In the genomic region with DNA sequence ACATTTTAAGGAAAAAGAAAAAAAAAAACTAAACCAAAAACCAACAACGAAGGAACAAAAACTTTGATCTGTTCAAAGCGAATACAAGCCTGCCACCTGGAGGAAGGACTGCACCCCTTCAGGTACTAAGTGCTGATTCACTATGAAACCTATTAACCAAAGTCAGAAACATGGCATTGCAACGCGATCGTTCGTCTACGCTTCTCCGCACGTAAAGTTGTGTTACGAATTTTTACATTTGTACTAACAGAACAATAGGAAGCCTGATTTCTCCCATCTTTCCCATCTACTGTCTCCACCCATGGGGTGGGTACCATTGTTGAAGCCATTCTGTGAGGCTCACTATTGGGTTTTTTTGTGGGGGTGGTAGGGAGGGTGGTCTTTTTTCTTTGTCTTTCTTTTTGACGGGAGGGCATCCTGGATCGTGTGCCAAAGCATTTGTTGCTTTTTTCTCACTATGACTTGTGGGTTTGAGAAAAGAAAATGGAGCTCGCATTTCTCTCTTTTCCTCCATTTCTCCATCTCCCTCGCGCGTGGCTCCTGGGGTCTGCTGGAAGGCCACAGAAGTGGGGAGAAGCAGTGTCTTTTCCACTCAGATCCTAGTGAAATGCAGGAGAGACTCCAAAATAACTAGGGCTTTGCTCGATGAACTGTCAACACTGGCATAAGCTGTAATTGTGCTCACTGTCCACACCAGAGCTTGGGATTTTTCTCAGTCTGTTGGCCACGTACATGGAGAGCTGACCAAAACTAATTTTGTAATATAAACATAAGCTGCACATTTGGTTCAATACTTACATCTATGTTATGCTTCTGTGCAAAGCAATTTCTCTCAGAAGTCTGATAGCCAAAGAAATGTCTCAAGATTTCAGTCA, we compare ENCODE assay signal across 9 cellular contexts.
DNase-seq lines count a peak whose midpoint lies in the region; ATAC-seq and TF ChIP-seq lines count a peak whose summit lies in the region.
"Had no signal": no experiment of that assay in that cellular context is flagged by ENCODE, and none has a peak within 500 bp of the region (broad histone marks: within the 10 kb centered on the region; RNA-seq: fewer than 3 reads in every experiment).

No MANE protein-coding gene starts in this region.

- peak; percentile 76 for DNase-seq in AG20443 (ENCODE audit: low spot score)
- peak; percentile 62 for DNase-seq in NCI-H1105 treated with DMSO at 0.1 percent for 48 hours (lab: John Stamatoyannopoulos, UW)
- DNase-seq in esophagus squamous epithelium (lab: John Stamatoyannopoulos, UW) = no peak
- DNase-seq in nephron progenitor cell = peak; percentile 55

- no peak for TF ChIP-seq POLR2A in esophagus squamous epithelium (IDR thresholded peaks at IDR 0.05)

- H3K36me3 Mint-ChIP-seq in nephron progenitor cell (ENCODE audit: low read depth) = no peaks in the 10 kb centered on the region

- intact Hi-C loops in esophagus squamous epithelium (cut with DNase I) = loop anchor here (10.0 kb wide), 2 partner anchors 530 to 670 kb away; no protein-coding TSS in a partner anchor

- H3K4me3 ChIP-seq in WI38 (ENCODE audit: low read depth, low read length) (no peak overlapping the region), esophagus squamous epithelium (no peak overlapping the region)

- peak overlapping the region; percentile 49 for H3K4me3 Mint-ChIP-seq in nephron progenitor cell
- H3K4me3 Mint-ChIP-seq: stimulated activated naive CD8-positive, alpha-beta T cell treated with anti-CD3 and anti-CD28 coated beads, Interleukin-15, Interleukin-2, amounts not matched to agents 100 ng/mL and 50 ng/mL, for 24 hours had no signal

- peak; percentile 78 for TF ChIP-seq CTCF in GM12873 (IDR thresholded peaks at IDR 0.05; ENCODE audit: insufficient read depth, low read depth, low read length, missing control alignments)
- peak; percentile 51 for TF ChIP-seq CTCF in WI38 (IDR thresholded peaks at IDR 0.05; ENCODE audit: low read depth, low read length)
- TF ChIP-seq CTCF in esophagus squamous epithelium (IDR thresholded peaks at IDR 0.05) = peak; percentile 27 to 76 (median 65)
- peak; percentile 89 for TF ChIP-seq CTCF in nephron progenitor cell (IDR thresholded peaks at IDR 0.05)

- peaks cover 6% of the 10 kb centered on the region for H3K27me3 Mint-ChIP-seq in nephron progenitor cell (ENCODE audit: low read depth, poor library complexity)

- H3K36me3 ChIP-seq in esophagus squamous epithelium = no peaks in the 10 kb centered on the region

- no peaks in the 10 kb centered on the region for H3K9me3 Mint-ChIP-seq in nephron progenitor cell
- H3K9me3 Mint-ChIP-seq: stimulated activated naive CD8-positive, alpha-beta T cell treated with anti-CD3 and anti-CD28 coated beads, Interleukin-15, Interleukin-2, amounts not matched to agents 100 ng/mL and 50 ng/mL, for 24 hours had no signal

- H3K9me3 ChIP-seq in esophagus squamous epithelium = no peaks in the 10 kb centered on the region

- no peak overlapping the region for H3K27ac Mint-ChIP-seq in nephron progenitor cell
- H3K27ac Mint-ChIP-seq: stimulated activated naive CD8-positive, alpha-beta T cell treated with anti-CD3 and anti-CD28 coated beads, Interleukin-15, Interleukin-2, amounts not matched to agents 100 ng/mL and 50 ng/mL, for 24 hours had no signal

- H3K27ac ChIP-seq in esophagus squamous epithelium = no peak overlapping the region

- peaks cover 50% of the 10 kb centered on the region for H3K4me1 Mint-ChIP-seq in nephron progenitor cell

- WGBS in esophagus squamous epithelium, 2 donors = 29 to 33% methylated on average over 18 of the region's 18 CpGs

- H3K27me3 ChIP-seq in esophagus squamous epithelium = peaks cover 0 to 15% (median 0%) of the 10 kb centered on the region in 4 donors

- peak; percentile 90 for ATAC-seq in HG02678 (IDR thresholded peaks at IDR 0.05; ENCODE audit: unreplicated experiment)
- no peak for ATAC-seq in HG03469 (IDR thresholded peaks at IDR 0.05; ENCODE audit: unreplicated experiment)

- H3K4me1 ChIP-seq in esophagus squamous epithelium = peaks cover 0 to 14% (median 0%) of the 10 kb centered on the region in 3 donors
